ENCODE assay signal across 9 cellular contexts in genomic region chr2:207833265-207833751, GRCh38.
A peak's percentile ranks its signal among the peaks of the same experiment; 100 is the strongest.
DNase-seq lines count a peak whose midpoint lies in the region; ATAC-seq and TF ChIP-seq lines count a peak whose summit lies in the region.
"Had no signal": no experiment of that assay in that cellular context is flagged by ENCODE, and none has a peak within 500 bp of the region (broad histone marks: within the 10 kb centered on the region; RNA-seq: fewer than 3 reads in every experiment).

No MANE protein-coding gene starts in this region.

- peaks cover 29% of the 10 kb centered on the region for H3K4me1 Mint-ChIP-seq in WTC11
- H3K4me1 Mint-ChIP-seq in naive thymus-derived CD8-positive, alpha-beta T cell, result no peaks in the 10 kb centered on the region
- H3K4me1 Mint-ChIP-seq: IgD-negative memory B cell had no signal

- TF ChIP-seq CTCF in GM10266 (IDR thresholded peaks at IDR 0.05; ENCODE audit: control insufficient read depth, insufficient read depth, low read depth, missing control alignments) (no peak), WTC11 (IDR thresholded peaks at IDR 0.05) (no peak)

- no peaks in the 10 kb centered on the region for H3K27me3 Mint-ChIP-seq in WTC11 (ENCODE audit: low read depth)
- H3K27me3 Mint-ChIP-seq in naive thymus-derived CD8-positive, alpha-beta T cell, result no peaks in the 10 kb centered on the region
- H3K27me3 Mint-ChIP-seq: IgD-negative memory B cell had no signal

- POLR2A ChIA-PET in WTC11 (lab: Charles Lee), result no interaction called here
- POLR2A ChIA-PET in naive thymus-derived CD8-positive, alpha-beta T cell (lab: Charles Lee), result interaction anchor here (0.6 kb wide), 1 partner anchor 46 kb away, joined by 4 read pairs; no protein-coding TSS in a partner anchor

- H3K4me3 Mint-ChIP-seq in WTC11, result no peak overlapping the region
- H3K4me3 Mint-ChIP-seq in naive thymus-derived CD8-positive, alpha-beta T cell, result no peak overlapping the region
- H3K4me3 Mint-ChIP-seq: IgD-negative memory B cell had no signal

- no peaks in the 10 kb centered on the region for H3K9me3 Mint-ChIP-seq in WTC11
- H3K9me3 Mint-ChIP-seq in naive thymus-derived CD8-positive, alpha-beta T cell, result no peaks in the 10 kb centered on the region
- H3K9me3 Mint-ChIP-seq: IgD-negative memory B cell had no signal

- DNase-seq in GM10266 (ENCODE audit: extremely low spot score), result peak; percentile 59
- no peak for DNase-seq in WTC11 (ENCODE audit: low spot score)
- no peak for DNase-seq in naive thymus-derived CD8-positive, alpha-beta T cell
- DNase-seq in superior temporal gyrus (ENCODE audit: extremely low spot score), result no peak
- no peak for DNase-seq in activated effector memory CD4-positive, alpha-beta T cell treated with anti-CD3 and anti-CD28 coated beads, Interleukin-2, amount 50 U/mL, for 16 hours
- DNase-seq in NOMO-1 (lab: John Stamatoyannopoulos, UW; ENCODE audit: unreplicated experiment in 2 of 2), result no peak

- CTCF ChIA-PET in WTC11 (lab: Charles Lee), result no interaction called here

- no peak overlapping the region for H3K27ac Mint-ChIP-seq in WTC11
- H3K27ac Mint-ChIP-seq in naive thymus-derived CD8-positive, alpha-beta T cell, result peak overlapping the region in 1 of 10 donors; percentile 49
- H3K27ac Mint-ChIP-seq: IgD-negative memory B cell had no signal

- no peaks in the 10 kb centered on the region for H3K36me3 Mint-ChIP-seq in WTC11
- H3K36me3 Mint-ChIP-seq in naive thymus-derived CD8-positive, alpha-beta T cell, result peaks cover 0 to 9% (median 4%) of the 10 kb centered on the region in 3 donors

- peak; percentile 68 for ATAC-seq in GM19397 (IDR thresholded peaks at IDR 0.05; ENCODE audit: unreplicated experiment)
- peak; percentile 93 for ATAC-seq in HG03039 (IDR thresholded peaks at IDR 0.05; ENCODE audit: unreplicated experiment)
- ATAC-seq in WTC11, result no peak
- ATAC-seq in naive thymus-derived CD8-positive, alpha-beta T cell, result no peak

TF ChIP-seq in WTC11, 78 proteins besides CTCF, POLR2A, EP300 and RAD21:
- no peak for TF ChIP-seq E2F4 (CRISPR knock-in tag; IDR thresholded peaks at IDR 0.05; ENCODE audit: borderline replicate concordance, low read depth)
- TF ChIP-seq GABPB1 (CRISPR knock-in tag; IDR thresholded peaks at IDR 0.05), result peak; percentile 35; the same call in 1 of the 2 replicates

Comparison
In these comparisons a context has a peak if more than half of its experiments do, and no peak if none do; other contexts are left out.
1. ATAC-seq: peak in GM19397 (single experiment) and HG03039 (single experiment); none in WTC11 (single experiment) and naive thymus-derived CD8-positive, alpha-beta T cell (0 of 2).